Comparison of ENCODE assay signal across 1 cellular context in the genomic region with DNA sequence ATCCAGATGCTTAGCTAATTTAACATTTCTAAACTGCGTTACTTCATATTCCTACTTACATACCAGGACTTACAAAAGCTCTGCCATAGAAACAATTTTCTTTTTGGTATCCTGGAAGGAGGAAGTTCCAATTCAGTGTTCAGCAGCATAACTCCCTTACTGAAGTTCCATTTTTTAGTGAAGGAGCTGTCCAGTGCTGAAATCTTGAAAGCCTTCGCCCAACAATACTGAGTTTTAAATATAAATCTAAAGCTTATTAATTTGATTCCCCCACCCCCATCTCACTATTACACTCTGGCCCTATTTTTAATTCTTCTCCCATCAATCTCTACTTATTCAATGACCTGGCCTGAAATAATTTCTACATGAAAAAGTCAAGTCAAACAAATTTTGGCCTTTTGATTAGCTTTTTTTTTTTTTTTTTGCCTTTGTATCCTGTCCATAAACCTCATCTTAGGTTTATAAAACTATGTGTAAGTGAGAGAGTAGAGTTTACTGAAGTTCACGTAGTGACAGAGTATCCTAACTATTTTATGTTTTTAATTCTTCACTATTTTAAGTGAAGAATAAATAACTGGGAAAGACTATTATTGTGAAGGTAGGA.
TF ChIP-seq lines count a peak whose summit lies in the region.

No MANE protein-coding gene starts in this region.

TF ChIP-seq in HepG2, 621 proteins besides CTCF, POLR2A, EP300 and RAD21 (continued from another document):
- TF ChIP-seq, protein P1, sequence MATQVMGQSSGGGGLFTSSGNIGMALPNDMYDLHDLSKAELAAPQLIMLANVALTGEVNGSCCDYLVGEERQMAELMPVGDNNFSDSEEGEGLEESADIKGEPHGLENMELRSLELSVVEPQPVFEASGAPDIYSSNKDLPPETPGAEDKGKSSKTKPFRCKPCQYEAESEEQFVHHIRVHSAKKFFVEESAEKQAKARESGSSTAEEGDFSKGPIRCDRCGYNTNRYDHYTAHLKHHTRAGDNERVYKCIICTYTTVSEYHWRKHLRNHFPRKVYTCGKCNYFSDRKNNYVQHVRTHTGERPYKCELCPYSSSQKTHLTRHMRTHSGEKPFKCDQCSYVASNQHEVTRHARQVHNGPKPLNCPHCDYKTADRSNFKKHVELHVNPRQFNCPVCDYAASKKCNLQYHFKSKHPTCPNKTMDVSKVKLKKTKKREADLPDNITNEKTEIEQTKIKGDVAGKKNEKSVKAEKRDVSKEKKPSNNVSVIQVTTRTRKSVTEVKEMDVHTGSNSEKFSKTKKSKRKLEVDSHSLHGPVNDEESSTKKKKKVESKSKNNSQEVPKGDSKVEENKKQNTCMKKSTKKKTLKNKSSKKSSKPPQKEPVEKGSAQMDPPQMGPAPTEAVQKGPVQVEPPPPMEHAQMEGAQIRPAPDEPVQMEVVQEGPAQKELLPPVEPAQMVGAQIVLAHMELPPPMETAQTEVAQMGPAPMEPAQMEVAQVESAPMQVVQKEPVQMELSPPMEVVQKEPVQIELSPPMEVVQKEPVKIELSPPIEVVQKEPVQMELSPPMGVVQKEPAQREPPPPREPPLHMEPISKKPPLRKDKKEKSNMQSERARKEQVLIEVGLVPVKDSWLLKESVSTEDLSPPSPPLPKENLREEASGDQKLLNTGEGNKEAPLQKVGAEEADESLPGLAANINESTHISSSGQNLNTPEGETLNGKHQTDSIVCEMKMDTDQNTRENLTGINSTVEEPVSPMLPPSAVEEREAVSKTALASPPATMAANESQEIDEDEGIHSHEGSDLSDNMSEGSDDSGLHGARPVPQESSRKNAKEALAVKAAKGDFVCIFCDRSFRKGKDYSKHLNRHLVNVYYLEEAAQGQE (IDR thresholded peaks at IDR 0.05; ENCODE audit: borderline replicate concordance in 1 of 2, low read depth in 1 of 2, low read length in 2 of 2): peak; percentile 40 to 95
- TF ChIP-seq SETDB1 (CRISPR knock-in tag; IDR thresholded peaks at IDR 0.05; ENCODE audit: borderline replicate concordance) (no peak), EHMT2 (IDR thresholded peaks at IDR 0.05; ENCODE audit: borderline replicate concordance, low read depth, low read length) (peak; percentile 93)
